17 cellular contexts compared by ENCODE assay signal in genomic region chr10:99339077-99339476, GRCh38. TPM values are rescaled to one million over a fixed set of nuclear protein-coding genes. Genes with fewer than 3 reads are reported as not detected.
DNase-seq lines count a peak whose midpoint lies in the region; ATAC-seq and TF ChIP-seq lines count a peak whose summit lies in the region.
"Had no signal": no experiment of that assay in that cellular context is flagged by ENCODE, and none has a peak within 500 bp of the region (broad histone marks: within the 10 kb centered on the region; RNA-seq: fewer than 3 reads in every experiment).

No MANE protein-coding gene starts in this region.

- peak overlapping the region; percentile 9 for H3K27ac ChIP-seq in temporal lobe (ENCODE audit: low read depth, low read length)
- H3K27ac ChIP-seq: SK-N-MC had no signal

- DNase-seq in EL (peak; percentile 64), M059J (ENCODE audit: low read depth) (peak; percentile 60), epithelial cell of esophagus (ENCODE audit: low read depth) (peak; percentile 44), DMS 273 (lab: John Stamatoyannopoulos, UW; ENCODE audit: unreplicated experiment) (no peak)
- no peak for DNase-seq in stimulated activated CD4-positive, alpha-beta T cell treated with anti-CD3 and anti-CD28 coated beads, Interleukin-4, amount 100 ng/mL, for 1 hour
- DNase-seq: activated CD4-positive, alpha-beta T cell treated with anti-CD3 and anti-CD28 coated beads for 4 hours; activated CD8-positive, alpha-beta memory T cell treated with anti-CD3 and anti-CD28 coated beads, Interleukin-2, amount 50 U/mL, for 4 hours; activated gamma-delta T cell; CD4-positive, CD25-positive, alpha-beta regulatory T cell; naive B cell; NCI-H2081; NCI-H524 treated with DMSO at 0.1 percent for 48 hours; OCI-M1 had no signal

- no peak for TF ChIP-seq CTCF in epithelial cell of esophagus (IDR thresholded peaks at IDR 0.05; ENCODE audit: insufficient read depth, low read depth, low read length, missing control alignments)

- H3K4me3 ChIP-seq in epithelial cell of esophagus (ENCODE audit: low read length) = no peak overlapping the region
- H3K4me3 ChIP-seq: coronary artery, SK-N-MC had no signal

- no peak for ATAC-seq in HG03135 (IDR thresholded peaks at IDR 0.05; ENCODE audit: unreplicated experiment)

RNA-seq across cellular contexts. Expression of gene CNNM1, which starts 9.9 kb away (rescaled TPM):
- 1.6 and 2.4 TPM in 2 replicates for total RNA-seq in M059J (2014; rRNA removed; shearing (Covaris generic))
- total RNA-seq in temporal lobe = 3.4 TPM
- total RNA-seq: CD4-positive, CD25-positive, alpha-beta regulatory T cell had no signal

Comparison
In these comparisons a context has a peak if more than half of its experiments do, and no peak if none do; other contexts are left out.
1. DNase-seq: peak in EL (single experiment), M059J (single experiment) and epithelial cell of esophagus (single experiment); none in DMS 273 (single experiment) and stimulated activated CD4-positive, alpha-beta T cell treated with anti-CD3 and anti-CD28 coated beads, Interleukin-4, amount 100 ng/mL, for 1 hour (single experiment).